Comparison of ENCODE assay signal across 9 cellular contexts in genomic region chr3:57852896-57853295, GRCh38.
DNase-seq lines count a peak whose midpoint lies in the region; ATAC-seq and TF ChIP-seq lines count a peak whose summit lies in the region.
"Had no signal": no experiment of that assay in that cellular context is flagged by ENCODE, and none has a peak within 500 bp of the region (broad histone marks: within the 10 kb centered on the region; RNA-seq: fewer than 3 reads in every experiment).

No MANE protein-coding gene starts in this region.

- no peak overlapping the region for H3K27ac Mint-ChIP-seq in activated CD4-positive, alpha-beta T cell treated with anti-CD3 and anti-CD28 coated beads, Interleukin-2, amount 10 ng/mL, durations not matched to agents 24 days and 14 days

- H3K27me3 ChIP-seq in DOHH2 (ENCODE audit: control insufficient read depth, low read length) (no peaks in the 10 kb centered on the region), neural cell (ENCODE audit: insufficient read depth, low read depth, low read length) (no peaks in the 10 kb centered on the region), suprapubic skin (no peaks in the 10 kb centered on the region)

- TF ChIP-seq RAD21 in neural cell (conservative IDR thresholded peaks at IDR 0.05): peak; percentile 61

- H3K4me1 Mint-ChIP-seq in activated CD4-positive, alpha-beta T cell treated with anti-CD3 and anti-CD28 coated beads, Interleukin-2, amount 10 ng/mL, durations not matched to agents 24 days and 14 days: no peaks in the 10 kb centered on the region

- H3K27me3 Mint-ChIP-seq in activated CD4-positive, alpha-beta T cell treated with anti-CD3 and anti-CD28 coated beads, Interleukin-2, amount 10 ng/mL, durations not matched to agents 24 days and 14 days: no peaks in the 10 kb centered on the region

- H3K36me3 ChIP-seq in DOHH2 (ENCODE audit: control insufficient read depth, low read length) (peaks cover 5% of the 10 kb centered on the region), neural cell (ENCODE audit: insufficient read depth, low read length) (no peaks in the 10 kb centered on the region), suprapubic skin (peaks cover 15% of the 10 kb centered on the region)

- no peak for TF ChIP-seq POLR2A in suprapubic skin (IDR thresholded peaks at IDR 0.05)

- no peak overlapping the region for H3K4me3 Mint-ChIP-seq in activated CD4-positive, alpha-beta T cell treated with anti-CD3 and anti-CD28 coated beads, Interleukin-2, amount 10 ng/mL, durations not matched to agents 24 days and 14 days

- H4K20me1 ChIP-seq in DOHH2 (ENCODE audit: control insufficient read depth, insufficient read depth, low read depth, low read length) (no peaks in the 10 kb centered on the region), neural cell (ENCODE audit: insufficient read depth) (no peaks in the 10 kb centered on the region)

- intact Hi-C loops in activated CD4-positive, alpha-beta T cell treated with anti-CD3 and anti-CD28 coated beads, Interleukin-2, amount 10 ng/mL, durations not matched to agents 24 days and 14 days (cut with micrococcal nuclease): loop anchor here (10.0 kb wide), 1 partner anchor 218 kb away; no protein-coding TSS in a partner anchor

- H3K9me3 ChIP-seq in DOHH2 (ENCODE audit: control insufficient read depth, insufficient read depth, low read length): no peaks in the 10 kb centered on the region
- H3K9me3 ChIP-seq in neural cell (ENCODE audit: low read length): no peaks in the 10 kb centered on the region
- no peaks in the 10 kb centered on the region for H3K9me3 ChIP-seq in suprapubic skin

- DNase-seq in NAMALWA (ENCODE audit: low spot score) (peak; percentile 5), dermis blood vessel endothelial cell (peak; percentile 52), suprapubic skin (ENCODE audit: low spot score in 2 of 2) (no peak)
- no peak for DNase-seq in activated CD4-positive, alpha-beta T cell treated with anti-CD3 and anti-CD28 coated beads, Interleukin-2, amount 10 ng/mL, durations not matched to agents 24 days and 14 days
- DNase-seq: stimulated activated CD4-positive, alpha-beta T cell treated with anti-CD3 and anti-CD28 coated beads, Interleukin-4, amount 100 ng/mL, for 1 hour had no signal

- H3K9ac ChIP-seq in neural cell (ENCODE audit: low read length): no peak overlapping the region

- H3K4me2 ChIP-seq in DOHH2 (ENCODE audit: low read length) (no peak overlapping the region), neural cell (ENCODE audit: low read length) (no peak overlapping the region)

- H3F3A ChIP-seq in DOHH2 (ENCODE audit: control insufficient read depth, insufficient read depth) (no peaks in the 10 kb centered on the region), neural cell (ENCODE audit: insufficient read depth, low read length, poor library complexity, severe bottlenecking) (no peaks in the 10 kb centered on the region)

- ATAC-seq in HG03196 (IDR thresholded peaks at IDR 0.05; ENCODE audit: unreplicated experiment): no peak
- ATAC-seq in GM19455 (IDR thresholded peaks at IDR 0.05; ENCODE audit: unreplicated experiment): no peak

- WGBS in suprapubic skin: 95% methylated on average over 1 of the region's 1 CpG

- H2AFZ ChIP-seq in neural cell (ENCODE audit: low read depth, low read length): no peak overlapping the region

- H3K79me2 ChIP-seq in DOHH2 (ENCODE audit: control insufficient read depth, low read length) (no peaks in the 10 kb centered on the region), neural cell (replicated peaks; ENCODE audit: insufficient read depth, low read length) (no peaks in the 10 kb centered on the region)

- H3K4me3 ChIP-seq in DOHH2 (ENCODE audit: low read length): no peak overlapping the region
- H3K4me3 ChIP-seq in neural cell (ENCODE audit: low read length): no peak overlapping the region
- no peak overlapping the region for H3K4me3 ChIP-seq in suprapubic skin

- peaks cover 10% of the 10 kb centered on the region for H3K36me3 Mint-ChIP-seq in activated CD4-positive, alpha-beta T cell treated with anti-CD3 and anti-CD28 coated beads, Interleukin-2, amount 10 ng/mL, durations not matched to agents 24 days and 14 days (ENCODE audit: low read depth)

- TF ChIP-seq EP300 in neural cell (conservative IDR thresholded peaks at IDR 0.05; ENCODE audit: poor library complexity, severe bottlenecking): no peak
- TF ChIP-seq EP300 in suprapubic skin (IDR thresholded peaks at IDR 0.05): no peak

- no peaks in the 10 kb centered on the region for H3K4me1 ChIP-seq in DOHH2 (ENCODE audit: control insufficient read depth, low read length)
- no peaks in the 10 kb centered on the region for H3K4me1 ChIP-seq in suprapubic skin

- H3K9me2 ChIP-seq in DOHH2 (replicated peaks; ENCODE audit: control insufficient read depth, low read length) (no peaks in the 10 kb centered on the region), neural cell (ENCODE audit: insufficient read depth, low read length) (no peaks in the 10 kb centered on the region)

- TF ChIP-seq CTCF in DOHH2 (IDR thresholded peaks at IDR 0.05; ENCODE audit: low read depth, low read length, poor library complexity, severe bottlenecking) (peak; percentile 39), neural cell (IDR thresholded peaks at IDR 0.05; ENCODE audit: poor library complexity, severe bottlenecking) (peak; percentile 46), suprapubic skin (IDR thresholded peaks at IDR 0.05) (no peak)

- H3K27ac ChIP-seq in DOHH2 (ENCODE audit: low read depth, low read length): no peak overlapping the region
- no peak overlapping the region for H3K27ac ChIP-seq in neural cell (ENCODE audit: low read length)
- H3K27ac ChIP-seq in suprapubic skin: no peak overlapping the region

- H3K9me3 Mint-ChIP-seq in activated CD4-positive, alpha-beta T cell treated with anti-CD3 and anti-CD28 coated beads, Interleukin-2, amount 10 ng/mL, durations not matched to agents 24 days and 14 days: no peaks in the 10 kb centered on the region

TF ChIP-seq in neural cell, 6 proteins besides CTCF, POLR2A, EP300 and RAD21:
- TF ChIP-seq SMC3 (conservative IDR thresholded peaks at IDR 0.05; ENCODE audit: poor library complexity) (peak; percentile 60), POLR2AphosphoS5 (IDR thresholded peaks at IDR 0.05) (no peak), TAF1 (IDR thresholded peaks at IDR 0.05; ENCODE audit: low read depth) (no peak), EZH2 (IDR thresholded peaks at IDR 0.05; ENCODE audit: borderline replicate concordance, insufficient read depth, low read length, poor library complexity, severe bottlenecking) (no peak), MXI1 (conservative IDR thresholded peaks at IDR 0.05; ENCODE audit: poor library complexity, severe bottlenecking) (no peak), REST (IDR thresholded peaks at IDR 0.05; ENCODE audit: borderline replicate concordance) (no peak)

Comparison
In these comparisons a context has a peak if more than half of its experiments do, and no peak if none do; other contexts are left out.
1. CTCF ChIP-seq: peak in DOHH2 (single experiment) and neural cell (single experiment); none in suprapubic skin (0 of 2).
2. DNase-seq: peak in NAMALWA (single experiment) and dermis blood vessel endothelial cell (single experiment); none in activated CD4-positive, alpha-beta T cell treated with anti-CD3 and anti-CD28 coated beads, Interleukin-2, amount 10 ng/mL, durations not matched to agents 24 days and 14 days (single experiment) and suprapubic skin (0 of 2).